18 cellular contexts compared by ENCODE assay signal in the genomic region with DNA sequence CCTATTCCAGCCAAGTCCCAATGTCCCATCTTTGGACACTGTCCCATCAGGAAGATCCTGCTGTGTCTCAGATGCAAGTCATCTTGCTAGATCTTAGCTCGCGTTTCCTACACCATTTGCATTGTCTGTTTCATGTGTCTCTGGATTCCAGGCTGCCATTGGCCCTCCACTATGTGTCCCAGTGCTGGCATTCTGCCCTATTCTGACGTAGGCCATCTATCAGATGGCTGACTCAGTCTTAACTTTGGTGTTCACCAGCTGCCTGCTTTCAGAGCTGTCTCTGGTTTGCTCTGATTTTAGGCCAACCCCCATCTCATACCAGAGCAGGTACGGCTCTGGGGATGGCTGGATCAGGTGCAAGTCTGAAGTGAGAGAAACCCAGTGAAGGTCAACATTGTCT.
"Had no signal": no experiment of that assay in that cellular context is flagged by ENCODE, and none has a peak within 500 bp of the region (broad histone marks: within the 10 kb centered on the region; RNA-seq: fewer than 3 reads in every experiment).

No MANE protein-coding gene starts in this region.

- DNase-seq: activated CD4-positive, alpha-beta memory T cell treated with anti-CD3 and anti-CD28 coated beads for 36 hours; activated CD4-positive, alpha-beta T cell treated with anti-CD3 and anti-CD28 coated beads, Interleukin-2, amount 10 ng/mL, durations not matched to agents 7 days and 5 days; activated CD4-positive, CD25-positive, alpha-beta regulatory T cell; activated effector memory CD4-positive, alpha-beta T cell treated with Interleukin-2 at 50 U/mL for 16 hours; activated naive CD4-positive, alpha-beta T cell; activated naive CD8-positive, alpha-beta T cell treated with anti-CD3 and anti-CD28 coated beads, Interleukin-2, amount 50 U/mL, for 24 hours; KG1; NCI-H1092 treated with DMSO at 0.1 percent for 48 hours; NCI-H1417 treated with DMSO at 0.1 percent for 48 hours; NCI-H187 treated with DMSO at 0.1 percent for 48 hours; NCI-H2081 treated with DMSO at 0.1 percent for 48 hours; NCI-H446; NCI-H524; PC-3; SK-N-SH; T-helper 1 cell had no signal

- H3K9me3 ChIP-seq: SJCRH30, SK-N-SH had no signal

- H3K4me2 ChIP-seq: SK-N-SH had no signal

- H3K4me3 ChIP-seq: SJCRH30 had no signal

- H3K36me3 ChIP-seq: SJCRH30 had no signal

- H3K9ac ChIP-seq: SK-N-SH had no signal

- H3K27ac ChIP-seq: SJCRH30, VCaP had no signal

- H3K4me1 ChIP-seq: SJCRH30 had no signal
